In the genomic region with DNA sequence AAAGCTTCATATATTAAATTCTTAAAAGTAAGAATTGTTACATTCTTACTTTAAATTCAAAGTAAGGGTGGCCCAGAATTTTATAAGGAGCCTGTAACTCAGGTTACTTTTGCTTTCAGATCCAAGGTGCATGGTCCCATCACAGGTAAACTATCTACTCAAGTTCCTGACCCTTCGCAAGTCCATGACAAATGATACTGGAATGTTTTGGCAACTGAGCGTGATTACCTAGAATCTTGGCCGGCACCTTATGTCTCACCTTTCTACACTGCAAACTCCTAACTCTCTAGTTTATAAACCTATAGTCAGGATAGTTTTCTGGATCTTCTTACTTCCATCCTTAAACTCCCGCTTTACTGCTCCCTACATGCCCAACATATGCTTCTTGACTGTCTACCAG, we compare ENCODE assay signal across 15 cellular contexts.
"Had no signal": no experiment of that assay in that cellular context is flagged by ENCODE, and none has a peak within 500 bp of the region (broad histone marks: within the 10 kb centered on the region; RNA-seq: fewer than 3 reads in every experiment).

No MANE protein-coding gene starts in this region.

- H3K36me3 Mint-ChIP-seq: mesothelial cell of epicardium; neural progenitor cell; stimulated activated effector memory CD8-positive, alpha-beta T cell treated with anti-CD3 and anti-CD28 coated beads, Interleukin-12 subunit alpha, Interleukin-12 subunit beta, amount 100 ng/mL, for 72 hours had no signal

- H3K9ac ChIP-seq: neural progenitor cell had no signal

- H3K4me3 ChIP-seq: neural progenitor cell, pancreas, SK-N-MC, thyroid gland had no signal

- H3K27me3 ChIP-seq: neural progenitor cell, pancreas, thyroid gland had no signal

- DNase-seq: activated naive CD4-positive, alpha-beta T cell treated with anti-CD3 and anti-CD28 coated beads for 36 hours; activated naive CD8-positive, alpha-beta T cell treated with anti-CD3 and anti-CD28 coated beads, Interleukin-2, amount 50 U/mL, for 24 hours; activated T-cell treated with anti-CD3 and anti-CD28 coated beads for 4 hours; aorta; dermis blood vessel endothelial cell; erythroblast; hippocampal formation; pancreas; T1000; thyroid gland had no signal

- H3K4me1 Mint-ChIP-seq: activated naive CD8-positive, alpha-beta T cell treated with anti-CD3 and anti-CD28 coated beads, Interleukin-2, amount 50 U/mL, for 24 hours; stimulated activated effector memory CD8-positive, alpha-beta T cell treated with anti-CD3 and anti-CD28 coated beads, Interleukin-12 subunit alpha, Interleukin-12 subunit beta, amount 100 ng/mL, for 72 hours had no signal

- H3K4me3 Mint-ChIP-seq: activated naive CD4-positive, alpha-beta T cell treated with anti-CD3 and anti-CD28 coated beads for 36 hours; activated naive CD8-positive, alpha-beta T cell treated with anti-CD3 and anti-CD28 coated beads, Interleukin-2, amount 50 U/mL, for 24 hours; mesothelial cell of epicardium; neural progenitor cell; stimulated activated effector memory CD8-positive, alpha-beta T cell treated with anti-CD3 and anti-CD28 coated beads, Interleukin-12 subunit alpha, Interleukin-12 subunit beta, amount 100 ng/mL, for 72 hours had no signal

- H3K4me2 ChIP-seq: neural progenitor cell had no signal

- H3K9me3 ChIP-seq: pancreas, thyroid gland had no signal

- H3K36me3 ChIP-seq: neural progenitor cell, pancreas, thyroid gland had no signal

- H3K27ac ChIP-seq: neural progenitor cell, pancreas, SK-N-MC, thyroid gland had no signal

- ATAC-seq: activated CD4-positive, CD25-positive, alpha-beta regulatory T cell treated with anti-CD3 and anti-CD28 coated beads, Interleukin-2, amount 50 U/mL, for 24 hours; activated naive CD8-positive, alpha-beta T cell treated with anti-CD3 and anti-CD28 coated beads, Interleukin-2, amount 50 U/mL, for 24 hours; stimulated activated effector memory CD8-positive, alpha-beta T cell treated with anti-CD3 and anti-CD28 coated beads, Interleukin-12 subunit alpha, Interleukin-12 subunit beta, amount 100 ng/mL, for 72 hours had no signal

- H3K27ac Mint-ChIP-seq: activated naive CD4-positive, alpha-beta T cell treated with anti-CD3 and anti-CD28 coated beads for 36 hours; activated naive CD8-positive, alpha-beta T cell treated with anti-CD3 and anti-CD28 coated beads, Interleukin-2, amount 50 U/mL, for 24 hours; neural progenitor cell; stimulated activated effector memory CD8-positive, alpha-beta T cell treated with anti-CD3 and anti-CD28 coated beads, Interleukin-12 subunit alpha, Interleukin-12 subunit beta, amount 100 ng/mL, for 72 hours had no signal

- H2AFZ ChIP-seq: neural progenitor cell had no signal

- H3K9me3 Mint-ChIP-seq: activated naive CD4-positive, alpha-beta T cell treated with anti-CD3 and anti-CD28 coated beads for 36 hours; activated naive CD8-positive, alpha-beta T cell treated with anti-CD3 and anti-CD28 coated beads, Interleukin-2, amount 50 U/mL, for 24 hours; mesothelial cell of epicardium; neural progenitor cell; stimulated activated effector memory CD8-positive, alpha-beta T cell treated with anti-CD3 and anti-CD28 coated beads, Interleukin-12 subunit alpha, Interleukin-12 subunit beta, amount 100 ng/mL, for 72 hours had no signal

- H3K4me1 ChIP-seq: neural progenitor cell, pancreas, thyroid gland had no signal
